11 cellular contexts compared by ENCODE assay signal in the genomic region with DNA sequence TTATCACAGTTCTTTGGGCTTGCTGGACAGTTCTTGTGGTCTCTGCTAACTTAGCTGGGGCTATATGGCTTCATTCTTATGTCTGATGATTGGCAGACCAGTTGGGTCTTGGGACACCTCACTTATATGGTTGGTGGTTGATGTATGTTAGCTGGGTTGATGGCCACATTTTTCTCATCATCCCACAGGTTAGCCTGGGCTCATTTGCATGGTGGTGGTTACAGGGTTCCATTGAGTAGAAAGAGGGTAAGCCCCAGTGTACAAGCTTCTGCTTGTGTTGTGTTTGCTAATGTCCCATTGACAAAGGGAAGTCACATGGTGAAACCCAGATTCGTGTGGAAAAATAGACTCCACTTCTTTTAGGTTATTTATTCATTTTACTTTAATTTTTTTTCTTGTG. TPM values are rescaled to one million over a fixed set of nuclear protein-coding genes. Genes with fewer than 3 reads are reported as not detected.
DNase-seq lines count a peak whose midpoint lies in the region; ATAC-seq and TF ChIP-seq lines count a peak whose summit lies in the region.
"Had no signal": no experiment of that assay in that cellular context is flagged by ENCODE, and none has a peak within 500 bp of the region (broad histone marks: within the 10 kb centered on the region; RNA-seq: fewer than 3 reads in every experiment).

No MANE protein-coding gene starts in this region.

- 4 to 14% (median 11%) methylated on average over 1 of the region's 1 CpG for WGBS in spleen, 5 donors

- peak; percentile 27 for ATAC-seq in activated CD8-positive, alpha-beta memory T cell treated with anti-CD3 and anti-CD28 coated beads, Interleukin-2, amount 10 ng/mL, durations not matched to agents 7 days and 5 days
- ATAC-seq in GM21723 (IDR thresholded peaks at IDR 0.05; ENCODE audit: unreplicated experiment) (peak; percentile 92), HG03460 (IDR thresholded peaks at IDR 0.05; ENCODE audit: unreplicated experiment) (peak; percentile 92)

- peaks cover 13 to 84% (median 41%) of the 10 kb centered on the region in 6 donors for H3K4me1 ChIP-seq in spleen

- no peaks in the 10 kb centered on the region for H3K27me3 ChIP-seq in spleen (replicated peaks in 1 of 7)

- H3K4me3 Mint-ChIP-seq in activated CD8-positive, alpha-beta memory T cell treated with anti-CD3 and anti-CD28 coated beads, Interleukin-2, amount 10 ng/mL, durations not matched to agents 7 days and 5 days: no peak overlapping the region
- H3K4me3 Mint-ChIP-seq: T-helper 1 cell treated with Interleukin-12 subunit alpha and Interleukin-12 subunit beta and Interleukin-4 antibody, amounts not matched to agents 30 μg/mL and 1 μg/mL, for 36 hours had no signal

- TF ChIP-seq POLR2A in spleen (IDR thresholded peaks at IDR 0.05): no peak

- H3K9me3 Mint-ChIP-seq in activated CD8-positive, alpha-beta memory T cell treated with anti-CD3 and anti-CD28 coated beads, Interleukin-2, amount 10 ng/mL, durations not matched to agents 7 days and 5 days (ENCODE audit: low read depth): no peaks in the 10 kb centered on the region
- H3K9me3 Mint-ChIP-seq: T-helper 1 cell treated with Interleukin-12 subunit alpha and Interleukin-12 subunit beta and Interleukin-4 antibody, amounts not matched to agents 30 μg/mL and 1 μg/mL, for 36 hours had no signal

- H3K4me1 Mint-ChIP-seq in activated CD8-positive, alpha-beta memory T cell treated with anti-CD3 and anti-CD28 coated beads, Interleukin-2, amount 10 ng/mL, durations not matched to agents 7 days and 5 days: peaks cover 24% of the 10 kb centered on the region

- peak overlapping the region in 2 of 8 donors; percentile 14 to 15 for H3K27ac ChIP-seq in spleen

- no peak overlapping the region for H3K27ac Mint-ChIP-seq in activated CD8-positive, alpha-beta memory T cell treated with anti-CD3 and anti-CD28 coated beads, Interleukin-2, amount 10 ng/mL, durations not matched to agents 7 days and 5 days
- H3K27ac Mint-ChIP-seq: T-helper 1 cell treated with Interleukin-12 subunit alpha and Interleukin-12 subunit beta and Interleukin-4 antibody, amounts not matched to agents 30 μg/mL and 1 μg/mL, for 36 hours had no signal

- no peak for TF ChIP-seq CTCF in spleen (IDR thresholded peaks at IDR 0.05 in 8 of 11, conservative IDR thresholded peaks at IDR 0.05 in 3 of 11)

- H3K4me3 ChIP-seq in spleen: no peak overlapping the region

- no peaks in the 10 kb centered on the region for H3K27me3 Mint-ChIP-seq in activated CD8-positive, alpha-beta memory T cell treated with anti-CD3 and anti-CD28 coated beads, Interleukin-2, amount 10 ng/mL, durations not matched to agents 7 days and 5 days

- CTCF ChIA-PET in activated CD8-positive, alpha-beta memory T cell treated with anti-CD3 and anti-CD28 coated beads, Interleukin-2, amount 10 ng/mL, durations not matched to agents 7 days and 5 days (lab: Charles Lee): interaction anchor here (1.2 to 2.7 kb wide), 6 partner anchors 58 to 106 kb away, joined by 4 to 14 read pairs (median 6); partner anchors contain the start of gene RSBN1L

- H3K36me3 Mint-ChIP-seq in activated CD8-positive, alpha-beta memory T cell treated with anti-CD3 and anti-CD28 coated beads, Interleukin-2, amount 10 ng/mL, durations not matched to agents 7 days and 5 days: no peaks in the 10 kb centered on the region

- no peak for DNase-seq in activated CD8-positive, alpha-beta memory T cell treated with anti-CD3 and anti-CD28 coated beads, Interleukin-2, amount 10 ng/mL, durations not matched to agents 7 days and 5 days
- no peak for DNase-seq in activated CD8-positive, alpha-beta memory T cell treated with anti-CD3 and anti-CD28 coated beads for 24 hours
- peak; percentile 15 for DNase-seq in spleen
- no peak for DNase-seq in T1000 (lab: John Stamatoyannopoulos, UW)
- DNase-seq in 8988T: no peak
- no peak for DNase-seq in DMS114 treated with DMSO at 0.1 percent for 48 hours (lab: John Stamatoyannopoulos, UW; ENCODE audit: unreplicated experiment)
- DNase-seq: ACHN, NCI-H1694 treated with DMSO at 0.1 percent for 48 hours had no signal

- intact Hi-C loops in spleen (cut with DNase I; ENCODE audit: low total_unique reads): loop anchor here (5.0 to 10.0 kb wide), 2 partner anchors 63 to 105 kb away; partner anchors contain the start of gene RSBN1L

- H3K36me3 ChIP-seq in spleen: peaks cover 0 to 14% (median 0%) of the 10 kb centered on the region in 6 donors

- no peaks in the 10 kb centered on the region for H3K9me3 ChIP-seq in spleen

RNA-seq across cellular contexts. Expression of gene TMEM60, which starts 40.6 kb away (rescaled TPM):
- 10 to 100 TPM; 13.2 to 19.4 TPM for total RNA-seq in activated CD8-positive, alpha-beta memory T cell treated with anti-CD3 and anti-CD28 coated beads, Interleukin-2, amount 10 ng/mL, durations not matched to agents 7 days and 5 days
- total RNA-seq in spleen: 10 to 100 TPM; 10.1 to 22.3 (median 18.4) TPM
- polyA plus RNA-seq in spleen: 10 to 100 TPM; 31.1 to 33.1 (median 31.9) TPM

RNA-seq across cellular contexts. Expression of gene PHTF2, which starts 41.0 kb away (rescaled TPM):
- 10 to 100 TPM; 41.5 to 56.4 TPM for total RNA-seq in activated CD8-positive, alpha-beta memory T cell treated with anti-CD3 and anti-CD28 coated beads, Interleukin-2, amount 10 ng/mL, durations not matched to agents 7 days and 5 days
- total RNA-seq in spleen: 10 to 100 TPM; 28.4 to 47.7 (median 35.9) TPM
- 10 to 100 TPM; 13.3 to 24.6 (median 14.9) TPM for polyA plus RNA-seq in spleen

Comparison
In these comparisons a context has a peak if more than half of its experiments do, and no peak if none do; other contexts are left out.
1. ATAC-seq: peak in every context shown above with its lines; median percentile 92 in GM21723; 92 in HG03460; 27 in activated CD8-positive, alpha-beta memory T cell treated with anti-CD3 and anti-CD28 coated beads, Interleukin-2, amount 10 ng/mL, durations not matched to agents 7 days and 5 days.